21 cellular contexts compared by ENCODE assay signal in genomic region chr1:43444151-43444826, GRCh38. TPM values are rescaled to one million over a fixed set of nuclear protein-coding genes. Genes with fewer than 3 reads are reported as not detected.
DNase-seq lines count a peak whose midpoint lies in the region; ATAC-seq, FAIRE-seq and TF ChIP-seq lines count a peak whose summit lies in the region.
"Had no signal": no experiment of that assay in that cellular context is flagged by ENCODE, and none has a peak within 500 bp of the region (broad histone marks: within the 10 kb centered on the region; RNA-seq: fewer than 3 reads in every experiment).

No MANE protein-coding gene starts in this region.

- H3K36me3 ChIP-seq in CD4-positive, CD25-positive, alpha-beta regulatory T cell (ENCODE audit: control insufficient read depth, insufficient read depth, low read length): peaks cover 80% of the 10 kb centered on the region
- H3K36me3 ChIP-seq in astrocyte (ENCODE audit: insufficient read depth, low read length) (peaks cover 42% of the 10 kb centered on the region), mesodermal cell (ENCODE audit: control insufficient read depth, insufficient read depth, low read length) (peaks cover 79% of the 10 kb centered on the region)

- POLR2A ChIA-PET in activated CD4-positive, alpha-beta memory T cell treated with anti-CD3 and anti-CD28 coated beads, Interleukin-2, amount 10 ng/mL, durations not matched to agents 7 days and 5 days (lab: Charles Lee): no interaction called here
- POLR2A ChIA-PET in activated CD4-positive, alpha-beta memory T cell treated with anti-CD3 and anti-CD28 coated beads for 36 hours (lab: Charles Lee): interaction anchor here (1.1 kb wide), 1 partner anchor 9 kb away, joined by 3 read pairs; the partner anchor contains the start of gene HYI

- H3K27ac ChIP-seq in CD4-positive, CD25-positive, alpha-beta regulatory T cell (ENCODE audit: insufficient read depth, low read length, poor library complexity, severe bottlenecking): no peak overlapping the region
- H3K27ac ChIP-seq in astrocyte (ENCODE audit: low read depth, low read length): no peak overlapping the region
- H3K27ac ChIP-seq in mesodermal cell (ENCODE audit: low read depth, low read length, severe bottlenecking): peak overlapping the region; percentile 8
- H3K27ac ChIP-seq: psoas muscle had no signal

- CTCF ChIA-PET in activated CD4-positive, alpha-beta memory T cell treated with anti-CD3 and anti-CD28 coated beads, Interleukin-2, amount 10 ng/mL, durations not matched to agents 7 days and 5 days (lab: Charles Lee): no interaction called here
- CTCF ChIA-PET in activated CD4-positive, alpha-beta memory T cell treated with anti-CD3 and anti-CD28 coated beads for 36 hours (lab: Charles Lee): no interaction called here

- no peak overlapping the region for H3K4me3 ChIP-seq in CD4-positive, CD25-positive, alpha-beta regulatory T cell (ENCODE audit: low read depth, low read length)
- H3K4me3 ChIP-seq in astrocyte (ENCODE audit: insufficient read depth, low read depth, low read length) (no peak overlapping the region), mesodermal cell (ENCODE audit: extremely low read depth, insufficient read depth, low read length, poor library complexity, severe bottlenecking) (no peak overlapping the region)
- H3K4me3 ChIP-seq: lung, psoas muscle had no signal

- no peak overlapping the region for H2AFZ ChIP-seq in astrocyte (ENCODE audit: low read depth, low read length)

- H4K20me1 ChIP-seq in astrocyte (ENCODE audit: insufficient read depth, low read length): no peaks in the 10 kb centered on the region

- no peak for FAIRE-seq in astrocyte (lab: Jason Lieb, UNC)
- FAIRE-seq: TTC549 had no signal

- no peaks in the 10 kb centered on the region for H3K79me2 ChIP-seq in astrocyte (ENCODE audit: insufficient read depth, low read length)

- no peaks in the 10 kb centered on the region for H3K4me1 Mint-ChIP-seq in activated CD4-positive, alpha-beta memory T cell treated with anti-CD3 and anti-CD28 coated beads, Interleukin-2, amount 10 ng/mL, durations not matched to agents 7 days and 5 days
- no peaks in the 10 kb centered on the region for H3K4me1 Mint-ChIP-seq in activated CD4-positive, alpha-beta memory T cell treated with anti-CD3 and anti-CD28 coated beads for 36 hours (ENCODE audit: low read depth)
- H3K4me1 Mint-ChIP-seq in CD4-positive, CD25-positive, alpha-beta regulatory T cell: peaks cover 0 to 2% (median 0%) of the 10 kb centered on the region in 4 donors
- peaks cover 15% of the 10 kb centered on the region for H3K4me1 Mint-ChIP-seq in astrocyte (ENCODE audit: low read depth, unreplicated experiment)

- no peaks in the 10 kb centered on the region for H3K4me1 ChIP-seq in CD4-positive, CD25-positive, alpha-beta regulatory T cell (ENCODE audit: control insufficient read depth, insufficient read depth, low read length, poor library complexity, severe bottlenecking)
- no peaks in the 10 kb centered on the region for H3K4me1 ChIP-seq in astrocyte (ENCODE audit: insufficient read depth, low read length)
- H3K4me1 ChIP-seq in mesodermal cell (ENCODE audit: control insufficient read depth, insufficient read depth, low read length, poor library complexity, severe bottlenecking): peaks cover 5% of the 10 kb centered on the region
- H3K4me1 ChIP-seq: psoas muscle had no signal

- TF ChIP-seq CTCF in astrocyte (IDR thresholded peaks at IDR 0.05; ENCODE audit: insufficient read depth, low read depth, low read length): no peak

- H3K9me3 ChIP-seq in CD4-positive, CD25-positive, alpha-beta regulatory T cell (ENCODE audit: control insufficient read depth in 2 of 2, low read length in 2 of 2): no peaks in the 10 kb centered on the region
- H3K9me3 ChIP-seq in astrocyte (ENCODE audit: insufficient read depth, low read depth, low read length) (no peaks in the 10 kb centered on the region), mesodermal cell (ENCODE audit: control insufficient read depth, low read length) (no peaks in the 10 kb centered on the region)
- H3K9me3 ChIP-seq: psoas muscle had no signal

- H3K27me3 Mint-ChIP-seq in activated CD4-positive, alpha-beta memory T cell treated with anti-CD3 and anti-CD28 coated beads, Interleukin-2, amount 10 ng/mL, durations not matched to agents 7 days and 5 days: no peaks in the 10 kb centered on the region
- H3K27me3 Mint-ChIP-seq in activated CD4-positive, alpha-beta memory T cell treated with anti-CD3 and anti-CD28 coated beads for 36 hours: no peaks in the 10 kb centered on the region
- H3K27me3 Mint-ChIP-seq in CD4-positive, CD25-positive, alpha-beta regulatory T cell: no peaks in the 10 kb centered on the region
- no peaks in the 10 kb centered on the region for H3K27me3 Mint-ChIP-seq in astrocyte (ENCODE audit: low read depth, unreplicated experiment)
- H3K27me3 Mint-ChIP-seq: dendritic cell treated with granulocyte-macrophage colony-stimulating factor and Interleukin-4, amounts not matched to agents 40 ng/mL and 50 ng/mL, for 4 days had no signal

- WGBS in mesodermal cell (ENCODE audit: insufficient coverage in 2 of 2), 2 experiments: 90 to 94% methylated on average over 11 to 13 of the region's 13 CpGs

- no peak overlapping the region for H3K4me2 ChIP-seq in astrocyte (ENCODE audit: low read length)

- no peak for DNase-seq in activated CD4-positive, alpha-beta memory T cell treated with anti-CD3 and anti-CD28 coated beads, Interleukin-2, amount 10 ng/mL, durations not matched to agents 7 days and 5 days
- no peak for DNase-seq in activated CD4-positive, alpha-beta memory T cell treated with anti-CD3 and anti-CD28 coated beads for 36 hours
- DNase-seq in CD4-positive, CD25-positive, alpha-beta regulatory T cell: no peak
- DNase-seq in astrocyte (ENCODE audit: low read depth): no peak
- no peak for DNase-seq in pons (ENCODE audit: low spot score)
- DNase-seq in cerebellar nuclear complex (lab: John Stamatoyannopoulos, UW): no peak
- DNase-seq: CD8-positive, alpha-beta T cell; DMS53; NCI-H1092 treated with DMSO at 0.1 percent for 48 hours; NCI-H2029; NCI-H2227 treated with DMSO at 0.1 percent for 48 hours; NCI-H774; substantia nigra had no signal

- H3K36me3 Mint-ChIP-seq in activated CD4-positive, alpha-beta memory T cell treated with anti-CD3 and anti-CD28 coated beads, Interleukin-2, amount 10 ng/mL, durations not matched to agents 7 days and 5 days (ENCODE audit: low read depth): peaks cover 57% of the 10 kb centered on the region
- peaks cover 15% of the 10 kb centered on the region for H3K36me3 Mint-ChIP-seq in activated CD4-positive, alpha-beta memory T cell treated with anti-CD3 and anti-CD28 coated beads for 36 hours
- peaks cover 34% of the 10 kb centered on the region for H3K36me3 Mint-ChIP-seq in CD4-positive, CD25-positive, alpha-beta regulatory T cell
- H3K36me3 Mint-ChIP-seq in astrocyte (ENCODE audit: low read depth, unreplicated experiment): peaks cover 52% of the 10 kb centered on the region

- H3K4me3 Mint-ChIP-seq in activated CD4-positive, alpha-beta memory T cell treated with anti-CD3 and anti-CD28 coated beads, Interleukin-2, amount 10 ng/mL, durations not matched to agents 7 days and 5 days: no peak overlapping the region
- no peak overlapping the region for H3K4me3 Mint-ChIP-seq in activated CD4-positive, alpha-beta memory T cell treated with anti-CD3 and anti-CD28 coated beads for 36 hours
- no peak overlapping the region for H3K4me3 Mint-ChIP-seq in CD4-positive, CD25-positive, alpha-beta regulatory T cell
- H3K4me3 Mint-ChIP-seq in astrocyte (ENCODE audit: unreplicated experiment): no peak overlapping the region
- H3K4me3 Mint-ChIP-seq: activated T-helper 1 cell treated with anti-CD3 and anti-CD28 coated beads, Interleukin-12 subunit alpha, Interleukin-12 subunit beta, Interleukin-2, Interleukin-4 antibody, amounts not matched to agents 30 ng/mL and 10 ng/mL and 1 ng/mL, durations not matched to agents 14 hours and 24 hours and 36 hours; CD8-positive, alpha-beta T cell; dendritic cell treated with granulocyte-macrophage colony-stimulating factor and Interleukin-4, amounts not matched to agents 40 ng/mL and 50 ng/mL, for 4 days had no signal

- no peaks in the 10 kb centered on the region for H3K9me3 Mint-ChIP-seq in activated CD4-positive, alpha-beta memory T cell treated with anti-CD3 and anti-CD28 coated beads, Interleukin-2, amount 10 ng/mL, durations not matched to agents 7 days and 5 days
- H3K9me3 Mint-ChIP-seq in activated CD4-positive, alpha-beta memory T cell treated with anti-CD3 and anti-CD28 coated beads for 36 hours: no peaks in the 10 kb centered on the region
- H3K9me3 Mint-ChIP-seq in CD4-positive, CD25-positive, alpha-beta regulatory T cell: peaks cover 0 to 2% (median 0%) of the 10 kb centered on the region in 7 donors
- no peaks in the 10 kb centered on the region for H3K9me3 Mint-ChIP-seq in astrocyte (ENCODE audit: unreplicated experiment)
- H3K9me3 Mint-ChIP-seq: activated T-helper 1 cell treated with anti-CD3 and anti-CD28 coated beads, Interleukin-12 subunit alpha, Interleukin-12 subunit beta, Interleukin-2, Interleukin-4 antibody, amounts not matched to agents 30 ng/mL and 10 ng/mL and 1 ng/mL, durations not matched to agents 14 hours and 24 hours and 36 hours; CD8-positive, alpha-beta T cell; dendritic cell treated with granulocyte-macrophage colony-stimulating factor and Interleukin-4, amounts not matched to agents 40 ng/mL and 50 ng/mL, for 4 days had no signal

- no peaks in the 10 kb centered on the region for H3K27me3 ChIP-seq in CD4-positive, CD25-positive, alpha-beta regulatory T cell (ENCODE audit: control insufficient read depth, insufficient read depth, low read length)
- H3K27me3 ChIP-seq in astrocyte (ENCODE audit: insufficient read depth, low read length): no peaks in the 10 kb centered on the region

- peak overlapping the region; percentile 26 for H3K27ac Mint-ChIP-seq in activated CD4-positive, alpha-beta memory T cell treated with anti-CD3 and anti-CD28 coated beads, Interleukin-2, amount 10 ng/mL, durations not matched to agents 7 days and 5 days
- H3K27ac Mint-ChIP-seq in activated CD4-positive, alpha-beta memory T cell treated with anti-CD3 and anti-CD28 coated beads for 36 hours: no peak overlapping the region
- H3K27ac Mint-ChIP-seq in CD4-positive, CD25-positive, alpha-beta regulatory T cell: peak overlapping the region; percentile 6 to 79 (median 31)
- peak overlapping the region; percentile 53 for H3K27ac Mint-ChIP-seq in astrocyte (ENCODE audit: unreplicated experiment)
- H3K27ac Mint-ChIP-seq: activated T-helper 1 cell treated with anti-CD3 and anti-CD28 coated beads, Interleukin-12 subunit alpha, Interleukin-12 subunit beta, Interleukin-2, Interleukin-4 antibody, amounts not matched to agents 30 ng/mL and 10 ng/mL and 1 ng/mL, durations not matched to agents 14 hours and 24 hours and 36 hours; CD8-positive, alpha-beta T cell; dendritic cell treated with granulocyte-macrophage colony-stimulating factor and Interleukin-4, amounts not matched to agents 40 ng/mL and 50 ng/mL, for 4 days had no signal

- no peak overlapping the region for H3K9ac ChIP-seq in astrocyte (ENCODE audit: low read length)

- no peak for ATAC-seq in CD4-positive, CD25-positive, alpha-beta regulatory T cell (ENCODE audit: low read depth in 2 of 2)
- no peak for ATAC-seq in GM18519 (IDR thresholded peaks at IDR 0.05; ENCODE audit: low FRiP score, unreplicated experiment)
- ATAC-seq: CD8-positive, alpha-beta T cell; psoas muscle had no signal

- intact Hi-C loops in activated CD4-positive, alpha-beta memory T cell treated with anti-CD3 and anti-CD28 coated beads for 36 hours (cut with micrococcal nuclease): no loop called here

RNA-seq across cellular contexts. Expression of gene HYI, which starts 9.4 kb away (rescaled TPM):
- total RNA-seq in activated CD4-positive, alpha-beta memory T cell treated with anti-CD3 and anti-CD28 coated beads, Interleukin-2, amount 10 ng/mL, durations not matched to agents 7 days and 5 days: 10 to 100 TPM; 15.6 to 16.8 TPM
- total RNA-seq in activated CD4-positive, alpha-beta memory T cell treated with anti-CD3 and anti-CD28 coated beads for 36 hours: 10 to 100 TPM; 11.9 to 13.9 TPM
- total RNA-seq in CD4-positive, CD25-positive, alpha-beta regulatory T cell: 8.4 TPM
- polyA plus RNA-seq in CD4-positive, CD25-positive, alpha-beta regulatory T cell: 1 to 10 TPM in 3 of 4 donors, under 1 TPM in 1; 0.85 to 3.4 (median 2.4) TPM
- total RNA-seq in astrocyte: 24.2 and 31.0 TPM in 2 replicates
- 29.0 TPM for polyA plus RNA-seq in mesodermal cell (2013, experiment 1 of 2)
- polyA plus RNA-seq in mesodermal cell (2013, experiment 2 of 2): 26.3 TPM
- total RNA-seq: A172 had no signal

RNA-seq across cellular contexts. Expression of gene SZT2, which starts 54.6 kb away (rescaled TPM):
- total RNA-seq in activated CD4-positive, alpha-beta memory T cell treated with anti-CD3 and anti-CD28 coated beads, Interleukin-2, amount 10 ng/mL, durations not matched to agents 7 days and 5 days: 10 to 100 TPM; 55.6 to 57.8 TPM
- 10 to 100 TPM; 27.3 to 37.6 TPM for total RNA-seq in activated CD4-positive, alpha-beta memory T cell treated with anti-CD3 and anti-CD28 coated beads for 36 hours
- total RNA-seq in CD4-positive, CD25-positive, alpha-beta regulatory T cell: 107 TPM
- 1 to 10 TPM; 1.5 to 4.6 (median 3.5) TPM for polyA plus RNA-seq in CD4-positive, CD25-positive, alpha-beta regulatory T cell
- 28.5 and 30.0 TPM in 2 replicates for total RNA-seq in astrocyte
- 12.1 TPM for polyA plus RNA-seq in mesodermal cell (2013, experiment 1 of 2)
- 11.5 TPM for polyA plus RNA-seq in mesodermal cell (2013, experiment 2 of 2)

RNA-seq across cellular contexts. Expression of gene MED8, which starts 54.7 kb away (rescaled TPM):
- 10 to 100 TPM; 35.6 to 36.9 TPM for total RNA-seq in activated CD4-positive, alpha-beta memory T cell treated with anti-CD3 and anti-CD28 coated beads, Interleukin-2, amount 10 ng/mL, durations not matched to agents 7 days and 5 days
- total RNA-seq in activated CD4-positive, alpha-beta memory T cell treated with anti-CD3 and anti-CD28 coated beads for 36 hours: 10 to 100 TPM; 38.9 to 39.4 TPM
- 18.4 TPM for total RNA-seq in CD4-positive, CD25-positive, alpha-beta regulatory T cell
- 10 to 100 TPM; 41.8 to 51.3 (median 48.4) TPM for polyA plus RNA-seq in CD4-positive, CD25-positive, alpha-beta regulatory T cell
- 54.5 and 57.1 TPM in 2 replicates for total RNA-seq in astrocyte
- polyA plus RNA-seq in mesodermal cell (2013, experiment 1 of 2): 36.3 TPM
- polyA plus RNA-seq in mesodermal cell (2013, experiment 2 of 2): 33.5 TPM
